ENCODE assay signal across 1 cellular context in genomic region chr11:1391165-1392010, GRCh38.
TF ChIP-seq lines count a peak whose summit lies in the region.

No MANE protein-coding gene starts in this region.

TF ChIP-seq in GM23338, 12 proteins besides CTCF, POLR2A, EP300 and RAD21 (continued from another document):
- TF ChIP-seq, protein P1, sequence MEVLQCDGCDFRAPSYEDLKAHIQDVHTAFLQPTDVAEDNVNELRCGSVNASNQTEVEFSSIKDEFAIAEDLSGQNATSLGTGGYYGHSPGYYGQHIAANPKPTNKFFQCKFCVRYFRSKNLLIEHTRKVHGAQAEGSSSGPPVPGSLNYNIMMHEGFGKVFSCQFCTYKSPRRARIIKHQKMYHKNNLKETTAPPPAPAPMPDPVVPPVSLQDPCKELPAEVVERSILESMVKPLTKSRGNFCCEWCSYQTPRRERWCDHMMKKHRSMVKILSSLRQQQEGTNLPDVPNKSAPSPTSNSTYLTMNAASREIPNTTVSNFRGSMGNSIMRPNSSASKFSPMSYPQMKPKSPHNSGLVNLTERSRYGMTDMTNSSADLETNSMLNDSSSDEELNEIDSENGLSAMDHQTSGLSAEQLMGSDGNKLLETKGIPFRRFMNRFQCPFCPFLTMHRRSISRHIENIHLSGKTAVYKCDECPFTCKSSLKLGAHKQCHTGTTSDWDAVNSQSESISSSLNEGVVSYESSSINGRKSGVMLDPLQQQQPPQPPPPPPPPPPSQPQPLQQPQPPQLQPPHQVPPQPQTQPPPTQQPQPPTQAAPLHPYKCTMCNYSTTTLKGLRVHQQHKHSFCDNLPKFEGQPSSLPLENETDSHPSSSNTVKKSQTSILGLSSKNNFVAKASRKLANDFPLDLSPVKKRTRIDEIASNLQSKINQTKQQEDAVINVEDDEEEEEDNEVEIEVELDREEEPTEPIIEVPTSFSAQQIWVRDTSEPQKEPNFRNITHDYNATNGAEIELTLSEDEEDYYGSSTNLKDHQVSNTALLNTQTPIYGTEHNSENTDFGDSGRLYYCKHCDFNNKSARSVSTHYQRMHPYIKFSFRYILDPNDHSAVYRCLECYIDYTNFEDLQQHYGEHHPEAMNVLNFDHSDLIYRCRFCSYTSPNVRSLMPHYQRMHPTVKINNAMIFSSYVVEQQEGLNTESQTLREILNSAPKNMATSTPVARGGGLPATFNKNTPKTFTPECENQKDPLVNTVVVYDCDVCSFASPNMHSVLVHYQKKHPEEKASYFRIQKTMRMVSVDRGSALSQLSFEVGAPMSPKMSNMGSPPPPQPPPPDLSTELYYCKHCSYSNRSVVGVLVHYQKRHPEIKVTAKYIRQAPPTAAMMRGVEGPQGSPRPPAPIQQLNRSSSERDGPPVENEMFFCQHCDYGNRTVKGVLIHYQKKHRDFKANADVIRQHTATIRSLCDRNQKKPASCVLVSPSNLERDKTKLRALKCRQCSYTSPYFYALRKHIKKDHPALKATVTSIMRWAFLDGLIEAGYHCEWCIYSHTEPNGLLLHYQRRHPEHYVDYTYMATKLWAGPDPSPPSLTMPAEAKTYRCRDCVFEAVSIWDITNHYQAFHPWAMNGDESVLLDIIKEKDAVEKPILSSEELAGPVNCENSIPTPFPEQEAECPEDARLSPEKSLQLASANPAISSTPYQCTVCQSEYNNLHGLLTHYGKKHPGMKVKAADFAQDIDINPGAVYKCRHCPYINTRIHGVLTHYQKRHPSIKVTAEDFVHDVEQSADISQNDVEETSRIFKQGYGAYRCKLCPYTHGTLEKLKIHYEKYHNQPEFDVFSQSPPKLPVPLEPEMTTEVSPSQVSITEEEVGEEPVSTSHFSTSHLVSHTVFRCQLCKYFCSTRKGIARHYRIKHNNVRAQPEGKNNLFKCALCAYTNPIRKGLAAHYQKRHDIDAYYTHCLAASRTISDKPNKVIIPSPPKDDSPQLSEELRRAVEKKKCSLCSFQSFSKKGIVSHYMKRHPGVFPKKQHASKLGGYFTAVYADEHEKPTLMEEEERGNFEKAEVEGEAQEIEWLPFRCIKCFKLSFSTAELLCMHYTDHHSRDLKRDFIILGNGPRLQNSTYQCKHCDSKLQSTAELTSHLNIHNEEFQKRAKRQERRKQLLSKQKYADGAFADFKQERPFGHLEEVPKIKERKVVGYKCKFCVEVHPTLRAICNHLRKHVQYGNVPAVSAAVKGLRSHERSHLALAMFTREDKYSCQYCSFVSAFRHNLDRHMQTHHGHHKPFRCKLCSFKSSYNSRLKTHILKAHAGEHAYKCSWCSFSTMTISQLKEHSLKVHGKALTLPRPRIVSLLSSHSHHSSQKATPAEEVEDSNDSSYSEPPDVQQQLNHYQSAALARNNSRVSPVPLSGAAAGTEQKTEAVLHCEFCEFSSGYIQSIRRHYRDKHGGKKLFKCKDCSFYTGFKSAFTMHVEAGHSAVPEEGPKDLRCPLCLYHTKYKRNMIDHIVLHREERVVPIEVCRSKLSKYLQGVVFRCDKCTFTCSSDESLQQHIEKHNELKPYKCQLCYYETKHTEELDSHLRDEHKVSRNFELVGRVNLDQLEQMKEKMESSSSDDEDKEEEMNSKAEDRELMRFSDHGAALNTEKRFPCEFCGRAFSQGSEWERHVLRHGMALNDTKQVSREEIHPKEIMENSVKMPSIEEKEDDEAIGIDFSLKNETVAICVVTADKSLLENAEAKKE (CRISPR knock-in tag; IDR thresholded peaks at IDR 0.05), result no peak
- TF ChIP-seq, protein P2, sequence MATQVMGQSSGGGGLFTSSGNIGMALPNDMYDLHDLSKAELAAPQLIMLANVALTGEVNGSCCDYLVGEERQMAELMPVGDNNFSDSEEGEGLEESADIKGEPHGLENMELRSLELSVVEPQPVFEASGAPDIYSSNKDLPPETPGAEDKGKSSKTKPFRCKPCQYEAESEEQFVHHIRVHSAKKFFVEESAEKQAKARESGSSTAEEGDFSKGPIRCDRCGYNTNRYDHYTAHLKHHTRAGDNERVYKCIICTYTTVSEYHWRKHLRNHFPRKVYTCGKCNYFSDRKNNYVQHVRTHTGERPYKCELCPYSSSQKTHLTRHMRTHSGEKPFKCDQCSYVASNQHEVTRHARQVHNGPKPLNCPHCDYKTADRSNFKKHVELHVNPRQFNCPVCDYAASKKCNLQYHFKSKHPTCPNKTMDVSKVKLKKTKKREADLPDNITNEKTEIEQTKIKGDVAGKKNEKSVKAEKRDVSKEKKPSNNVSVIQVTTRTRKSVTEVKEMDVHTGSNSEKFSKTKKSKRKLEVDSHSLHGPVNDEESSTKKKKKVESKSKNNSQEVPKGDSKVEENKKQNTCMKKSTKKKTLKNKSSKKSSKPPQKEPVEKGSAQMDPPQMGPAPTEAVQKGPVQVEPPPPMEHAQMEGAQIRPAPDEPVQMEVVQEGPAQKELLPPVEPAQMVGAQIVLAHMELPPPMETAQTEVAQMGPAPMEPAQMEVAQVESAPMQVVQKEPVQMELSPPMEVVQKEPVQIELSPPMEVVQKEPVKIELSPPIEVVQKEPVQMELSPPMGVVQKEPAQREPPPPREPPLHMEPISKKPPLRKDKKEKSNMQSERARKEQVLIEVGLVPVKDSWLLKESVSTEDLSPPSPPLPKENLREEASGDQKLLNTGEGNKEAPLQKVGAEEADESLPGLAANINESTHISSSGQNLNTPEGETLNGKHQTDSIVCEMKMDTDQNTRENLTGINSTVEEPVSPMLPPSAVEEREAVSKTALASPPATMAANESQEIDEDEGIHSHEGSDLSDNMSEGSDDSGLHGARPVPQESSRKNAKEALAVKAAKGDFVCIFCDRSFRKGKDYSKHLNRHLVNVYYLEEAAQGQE (IDR thresholded peaks at IDR 0.05; ENCODE audit: unreplicated experiment), result no peak
- no peak for TF ChIP-seq NANOG (IDR thresholded peaks at IDR 0.05; ENCODE audit: borderline replicate concordance)
- TF ChIP-seq STAT1 (IDR thresholded peaks at IDR 0.05; ENCODE audit: unreplicated experiment), result no peak
- TF ChIP-seq EZH2 (IDR thresholded peaks at IDR 0.05; ENCODE audit: low read depth, unreplicated experiment), result no peak
TF ChIP-seq in GM23338: peak in this region for 0.
